In the genomic region with DNA sequence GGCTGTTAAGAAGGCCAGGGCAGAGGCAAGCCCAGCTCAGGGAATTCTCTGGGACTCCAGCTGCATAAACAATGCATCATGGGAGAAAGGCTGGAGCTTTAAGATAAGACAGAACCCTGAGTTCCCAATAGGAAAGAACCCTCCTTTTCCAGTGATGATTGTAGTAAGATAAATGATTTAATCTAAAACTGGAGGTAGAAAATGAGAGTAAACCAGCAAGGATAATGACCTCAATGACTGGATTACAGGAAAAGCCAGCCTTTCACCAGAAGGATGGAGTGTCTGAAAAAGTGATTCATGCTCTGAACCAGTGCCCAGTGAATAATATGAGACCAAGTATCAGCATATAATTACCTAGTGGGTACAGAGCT, we compare ENCODE assay signal across 1 cellular context.
TF ChIP-seq lines count a peak whose summit lies in the region.

No MANE protein-coding gene starts in this region.

TF ChIP-seq in endothelial cell of umbilical vein, 7 proteins besides CTCF, POLR2A, EP300 and RAD21 (continued from another document):
- TF ChIP-seq FOS (IDR thresholded peaks at IDR 0.05; ENCODE audit: borderline replicate concordance, insufficient read depth, low read length) (peak; percentile 78), MYC (IDR thresholded peaks at IDR 0.05; ENCODE audit: low read depth, low read length) (no peak)
- TF ChIP-seq, protein P1, sequence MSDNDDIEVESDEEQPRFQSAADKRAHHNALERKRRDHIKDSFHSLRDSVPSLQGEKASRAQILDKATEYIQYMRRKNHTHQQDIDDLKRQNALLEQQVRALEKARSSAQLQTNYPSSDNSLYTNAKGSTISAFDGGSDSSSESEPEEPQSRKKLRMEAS (IDR thresholded peaks at IDR 0.05; ENCODE audit: insufficient read depth, insufficient read length): no peak
TF ChIP-seq in endothelial cell of umbilical vein: peak in this region for 4.
